ENCODE assay signal across 9 cellular contexts in genomic region chr16:29809031-29809747, GRCh38.
DNase-seq lines count a peak whose midpoint lies in the region; ATAC-seq and TF ChIP-seq lines count a peak whose summit lies in the region.
"Had no signal": no experiment of that assay in that cellular context is flagged by ENCODE, and none has a peak within 500 bp of the region (broad histone marks: within the 10 kb centered on the region; RNA-seq: fewer than 3 reads in every experiment).

No MANE protein-coding gene starts in this region.

- no peak for TF ChIP-seq CTCF in epithelial cell of esophagus (IDR thresholded peaks at IDR 0.05; ENCODE audit: insufficient read depth, low read depth, low read length, missing control alignments)
- TF ChIP-seq CTCF in retinal pigment epithelial cell (conservative IDR thresholded peaks at IDR 0.05; ENCODE audit: low read depth, low read length) = no peak

- DNase-seq in RKO (ENCODE audit: low spot score) = peak; percentile 43
- DNase-seq in epithelial cell of esophagus (ENCODE audit: low read depth) = no peak
- DNase-seq in retinal pigment epithelial cell (ENCODE audit: low read depth) = no peak
- DNase-seq in iPS-NIHi11 (ENCODE audit: low spot score) = no peak
- DNase-seq in stimulated activated CD8-positive, alpha-beta memory T cell treated with anti-CD3 and anti-CD28 coated beads, Interleukin-4, amount 100 ng/mL, for 48 hours = no peak
- no peak for DNase-seq in HuH-7.5 (ENCODE audit: low spot score)

- no peak for ATAC-seq in GM19328 (IDR thresholded peaks at IDR 0.05; ENCODE audit: unreplicated experiment)
- ATAC-seq: pancreas had no signal

- peak overlapping the region; percentile 77 for H3K4me3 ChIP-seq in GM08714 (ENCODE audit: low read length)
- peak overlapping the region; percentile 60 for H3K4me3 ChIP-seq in epithelial cell of esophagus (ENCODE audit: low read length)
- peak overlapping the region; percentile 64 for H3K4me3 ChIP-seq in retinal pigment epithelial cell (ENCODE audit: low read length)
